Comparison of ENCODE assay signal across 2 cellular contexts in genomic region chr1:206491592-206491991, GRCh38.
TF ChIP-seq lines count a peak whose summit lies in the region.

No MANE protein-coding gene starts in this region.

TF ChIP-seq in IMR-90, 13 proteins besides CTCF, POLR2A, EP300 and RAD21:
- TF ChIP-seq SMC3 (IDR thresholded peaks at IDR 0.05; ENCODE audit: low read depth, low read length) = no peak

TF ChIP-seq in K562, 482 proteins besides CTCF, POLR2A, EP300 and RAD21:
- TF ChIP-seq CSDE1 (IDR thresholded peaks at IDR 0.05) (no peak), KDM5B (IDR thresholded peaks at IDR 0.05; ENCODE audit: insufficient replicate concordance, low read depth, low read length) (no peak), SMC3 (conservative IDR thresholded peaks at IDR 0.05; ENCODE audit: insufficient read depth, low read depth, low read length) (no peak), ZBTB34 (CRISPR knock-in tag; IDR thresholded peaks at IDR 0.05) (no peak), RBM17 (IDR thresholded peaks at IDR 0.05; ENCODE audit: borderline replicate concordance, low read depth, low read length) (no peak), SMARCC2 (IDR thresholded peaks at IDR 0.05; ENCODE audit: low read depth) (no peak), ZBTB33 (CRISPR knock-in tag; IDR thresholded peaks at IDR 0.05) (no peak), ZNF696 (CRISPR knock-in tag; conservative IDR thresholded peaks at IDR 0.05) (no peak), ZNF324 (CRISPR knock-in tag; IDR thresholded peaks at IDR 0.05) (no peak), SAFB (IDR thresholded peaks at IDR 0.05; ENCODE audit: borderline replicate concordance, low read depth, low read length) (no peak), HMG20A (CRISPR knock-in tag; conservative IDR thresholded peaks at IDR 0.05) (no peak), NR1H2 (CRISPR knock-in tag; IDR thresholded peaks at IDR 0.05) (no peak), ZNF778 (CRISPR knock-in tag; IDR thresholded peaks at IDR 0.05) (no peak), TAF9B (IDR thresholded peaks at IDR 0.05; ENCODE audit: partially characterized antibody) (no peak), ZBTB2 (IDR thresholded peaks at IDR 0.05) (no peak)
- TF ChIP-seq, protein P1, sequence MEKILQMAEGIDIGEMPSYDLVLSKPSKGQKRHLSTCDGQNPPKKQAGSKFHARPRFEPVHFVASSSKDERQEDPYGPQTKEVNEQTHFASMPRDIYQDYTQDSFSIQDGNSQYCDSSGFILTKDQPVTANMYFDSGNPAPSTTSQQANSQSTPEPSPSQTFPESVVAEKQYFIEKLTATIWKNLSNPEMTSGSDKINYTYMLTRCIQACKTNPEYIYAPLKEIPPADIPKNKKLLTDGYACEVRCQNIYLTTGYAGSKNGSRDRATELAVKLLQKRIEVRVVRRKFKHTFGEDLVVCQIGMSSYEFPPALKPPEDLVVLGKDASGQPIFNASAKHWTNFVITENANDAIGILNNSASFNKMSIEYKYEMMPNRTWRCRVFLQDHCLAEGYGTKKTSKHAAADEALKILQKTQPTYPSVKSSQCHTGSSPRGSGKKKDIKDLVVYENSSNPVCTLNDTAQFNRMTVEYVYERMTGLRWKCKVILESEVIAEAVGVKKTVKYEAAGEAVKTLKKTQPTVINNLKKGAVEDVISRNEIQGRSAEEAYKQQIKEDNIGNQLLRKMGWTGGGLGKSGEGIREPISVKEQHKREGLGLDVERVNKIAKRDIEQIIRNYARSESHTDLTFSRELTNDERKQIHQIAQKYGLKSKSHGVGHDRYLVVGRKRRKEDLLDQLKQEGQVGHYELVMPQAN (IDR thresholded peaks at IDR 0.05; ENCODE audit: borderline replicate concordance) = no peak
- TF ChIP-seq, protein P2, sequence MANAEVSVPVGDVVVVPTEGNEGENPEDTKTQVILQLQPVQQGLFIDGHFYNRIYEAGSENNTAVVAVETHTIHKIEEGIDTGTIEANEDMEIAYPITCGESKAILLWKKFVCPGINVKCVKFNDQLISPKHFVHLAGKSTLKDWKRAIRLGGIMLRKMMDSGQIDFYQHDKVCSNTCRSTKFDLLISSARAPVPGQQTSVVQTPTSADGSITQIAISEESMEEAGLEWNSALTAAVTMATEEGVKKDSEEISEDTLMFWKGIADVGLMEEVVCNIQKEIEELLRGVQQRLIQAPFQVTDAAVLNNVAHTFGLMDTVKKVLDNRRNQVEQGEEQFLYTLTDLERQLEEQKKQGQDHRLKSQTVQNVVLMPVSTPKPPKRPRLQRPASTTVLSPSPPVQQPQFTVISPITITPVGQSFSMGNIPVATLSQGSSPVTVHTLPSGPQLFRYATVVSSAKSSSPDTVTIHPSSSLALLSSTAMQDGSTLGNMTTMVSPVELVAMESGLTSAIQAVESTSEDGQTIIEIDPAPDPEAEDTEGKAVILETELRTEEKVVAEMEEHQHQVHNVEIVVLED (CRISPR knock-in tag; IDR thresholded peaks at IDR 0.05) = no peak
TF ChIP-seq in K562: peak in this region for 0.
